In the genomic region with DNA sequence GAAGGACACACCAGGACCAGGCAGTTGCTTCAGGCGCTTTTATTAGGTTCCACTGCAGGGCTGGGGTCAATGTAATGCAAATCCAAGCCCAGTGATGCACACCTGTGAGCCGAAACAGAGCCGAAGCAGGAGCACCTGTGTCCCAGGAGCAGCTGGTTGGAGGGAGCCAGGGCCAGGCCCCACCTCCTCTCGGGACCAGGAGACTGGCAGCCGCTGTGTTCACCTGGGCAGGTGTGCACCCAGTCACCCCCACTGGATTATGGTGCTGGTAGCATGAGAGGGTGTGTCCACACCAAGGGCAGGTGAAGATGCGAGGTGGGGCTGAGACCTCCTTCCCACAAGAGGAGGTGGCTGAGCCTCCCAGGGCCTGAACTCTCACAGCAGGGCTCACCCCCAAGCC, we compare ENCODE assay signal across 18 cellular contexts. TPM values are rescaled to one million over a fixed set of nuclear protein-coding genes. Genes with fewer than 3 reads are reported as not detected.
A peak's percentile ranks its signal among the peaks of the same experiment; 100 is the strongest.
DNase-seq lines count a peak whose midpoint lies in the region; ATAC-seq, FAIRE-seq and TF ChIP-seq lines count a peak whose summit lies in the region.
"Had no signal": no experiment of that assay in that cellular context is flagged by ENCODE, and none has a peak within 500 bp of the region (broad histone marks: within the 10 kb centered on the region; RNA-seq: fewer than 3 reads in every experiment).

No MANE protein-coding gene starts in this region.

- no peaks in the 10 kb centered on the region for H3K9me3 ChIP-seq in left ventricle myocardium inferior (replicated peaks)
- H3K9me3 ChIP-seq in small intestine (ENCODE audit: control insufficient read depth, low read depth) = no peaks in the 10 kb centered on the region
- H3K9me3 ChIP-seq: upper lobe of right lung had no signal

- ATAC-seq in activated naive CD8-positive, alpha-beta T cell treated with anti-CD3 and anti-CD28 coated beads, Interleukin-2, amount 10 ng/mL, durations not matched to agents 7 days and 5 days (ENCODE audit: low read depth) = no peak
- no peak for ATAC-seq in HG02798 (IDR thresholded peaks at IDR 0.05; ENCODE audit: poor library complexity, unreplicated experiment)
- ATAC-seq: activated CD4-positive, CD25-positive, alpha-beta regulatory T cell treated with anti-CD3 and anti-CD28 coated beads, Interleukin-2, amount 50 U/mL, for 24 hours; upper lobe of right lung had no signal

- TF ChIP-seq CTCF in left ventricle myocardium inferior (IDR thresholded peaks at IDR 0.05; ENCODE audit: borderline replicate concordance) = no peak

- no peak for DNase-seq in activated naive CD8-positive, alpha-beta T cell treated with anti-CD3 and anti-CD28 coated beads, Interleukin-2, amount 10 ng/mL, durations not matched to agents 7 days and 5 days
- DNase-seq in activated naive CD8-positive, alpha-beta T cell treated with anti-CD3 and anti-CD28 coated beads for 36 hours = no peak
- DNase-seq in NCI-H510A treated with DMSO at 0.1 percent for 48 hours (lab: John Stamatoyannopoulos, UW) (peak; percentile 87), left ventricle myocardium inferior (no peak), small intestine (peak; percentile 60), NCI-H128 (lab: John Stamatoyannopoulos, UW; ENCODE audit: unreplicated experiment) (no peak), NCI-H2029 (lab: John Stamatoyannopoulos, UW) (no peak)
- DNase-seq: CD4-positive, alpha-beta memory T cell; effector memory CD4-positive, alpha-beta T cell; NCI-H1694; T1000; upper lobe of right lung had no signal

- H3K4me3 ChIP-seq in left ventricle myocardium inferior (no peak overlapping the region), small intestine (ENCODE audit: low read depth in 1 of 2, low read length in 2 of 2) (no peak overlapping the region)
- H3K4me3 ChIP-seq: upper lobe of right lung had no signal

- H3K36me3 Mint-ChIP-seq in activated naive CD8-positive, alpha-beta T cell treated with anti-CD3 and anti-CD28 coated beads, Interleukin-2, amount 10 ng/mL, durations not matched to agents 7 days and 5 days = peaks cover 6% of the 10 kb centered on the region
- peaks cover 14% of the 10 kb centered on the region for H3K36me3 Mint-ChIP-seq in activated naive CD8-positive, alpha-beta T cell treated with anti-CD3 and anti-CD28 coated beads for 36 hours

- no peak overlapping the region for H3K4me3 Mint-ChIP-seq in activated naive CD8-positive, alpha-beta T cell treated with anti-CD3 and anti-CD28 coated beads, Interleukin-2, amount 10 ng/mL, durations not matched to agents 7 days and 5 days
- H3K4me3 Mint-ChIP-seq in activated naive CD8-positive, alpha-beta T cell treated with anti-CD3 and anti-CD28 coated beads for 36 hours = no peak overlapping the region
- H3K4me3 Mint-ChIP-seq: memory B cell; stimulated activated naive CD8-positive, alpha-beta T cell treated with anti-CD3 and anti-CD28 coated beads, Interleukin-15, Interleukin-2, amounts not matched to agents 100 ng/mL and 50 ng/mL, for 24 hours had no signal

- no peak for FAIRE-seq in small intestine (lab: Jason Lieb, UNC)
- FAIRE-seq: islet of Langerhans had no signal

- H3K4me1 Mint-ChIP-seq in activated naive CD8-positive, alpha-beta T cell treated with anti-CD3 and anti-CD28 coated beads, Interleukin-2, amount 10 ng/mL, durations not matched to agents 7 days and 5 days = peaks cover 12% of the 10 kb centered on the region
- peaks cover 15% of the 10 kb centered on the region for H3K4me1 Mint-ChIP-seq in activated naive CD8-positive, alpha-beta T cell treated with anti-CD3 and anti-CD28 coated beads for 36 hours

- intact Hi-C loops in left ventricle myocardium inferior (cut with micrococcal nuclease) = no loop called here

- H3K4me1 ChIP-seq in left ventricle myocardium inferior (peaks cover 92% of the 10 kb centered on the region), small intestine (ENCODE audit: control insufficient read depth in 2 of 2, insufficient read depth in 1 of 2, low read depth in 1 of 2, low read length in 1 of 2) (peaks cover 8% of the 10 kb centered on the region in 2 donors)

- H3K27ac Mint-ChIP-seq in activated naive CD8-positive, alpha-beta T cell treated with anti-CD3 and anti-CD28 coated beads, Interleukin-2, amount 10 ng/mL, durations not matched to agents 7 days and 5 days = peak overlapping the region; percentile 8
- no peak overlapping the region for H3K27ac Mint-ChIP-seq in activated naive CD8-positive, alpha-beta T cell treated with anti-CD3 and anti-CD28 coated beads for 36 hours
- H3K27ac Mint-ChIP-seq: memory B cell had no signal

- H3K27ac ChIP-seq in left ventricle myocardium inferior (replicated peaks) (peak overlapping the region; percentile 83), small intestine (ENCODE audit: low read depth in 1 of 2, low read length in 1 of 2) (peak overlapping the region; percentile 73 to 83)
- H3K27ac ChIP-seq: upper lobe of right lung had no signal

- H3K36me3 ChIP-seq in left ventricle myocardium inferior (peaks cover 46% of the 10 kb centered on the region), small intestine (ENCODE audit: control insufficient read depth in 2 of 2, insufficient read depth in 2 of 2, low read length in 2 of 2) (peaks cover 2 to 5% of the 10 kb centered on the region in 2 donors)

- H3K27me3 Mint-ChIP-seq in activated naive CD8-positive, alpha-beta T cell treated with anti-CD3 and anti-CD28 coated beads, Interleukin-2, amount 10 ng/mL, durations not matched to agents 7 days and 5 days = no peaks in the 10 kb centered on the region
- H3K27me3 Mint-ChIP-seq in activated naive CD8-positive, alpha-beta T cell treated with anti-CD3 and anti-CD28 coated beads for 36 hours = no peaks in the 10 kb centered on the region
- H3K27me3 Mint-ChIP-seq: CD4-positive, alpha-beta memory T cell; memory B cell; stimulated activated naive CD8-positive, alpha-beta T cell treated with anti-CD3 and anti-CD28 coated beads, Interleukin-15, Interleukin-2, amounts not matched to agents 100 ng/mL and 50 ng/mL, for 24 hours had no signal

- POLR2A ChIA-PET in activated naive CD8-positive, alpha-beta T cell treated with anti-CD3 and anti-CD28 coated beads, Interleukin-2, amount 10 ng/mL, durations not matched to agents 7 days and 5 days (lab: Charles Lee) = no interaction called here

- WGBS in small intestine, 3 donors = 14 to 66% (median 37%) methylated on average over 6 of the region's 6 CpGs

- no peaks in the 10 kb centered on the region for H3K27me3 ChIP-seq in left ventricle myocardium inferior (ENCODE audit: low read depth)
- H3K27me3 ChIP-seq in small intestine (ENCODE audit: control insufficient read depth in 2 of 2, insufficient read depth in 2 of 2, low read length in 2 of 2) = no peaks in the 10 kb centered on the region
- H3K27me3 ChIP-seq: upper lobe of right lung had no signal

- H3K9me3 Mint-ChIP-seq in activated naive CD8-positive, alpha-beta T cell treated with anti-CD3 and anti-CD28 coated beads, Interleukin-2, amount 10 ng/mL, durations not matched to agents 7 days and 5 days = no peaks in the 10 kb centered on the region
- no peaks in the 10 kb centered on the region for H3K9me3 Mint-ChIP-seq in activated naive CD8-positive, alpha-beta T cell treated with anti-CD3 and anti-CD28 coated beads for 36 hours
- H3K9me3 Mint-ChIP-seq: memory B cell; neural crest cell; stimulated activated naive CD8-positive, alpha-beta T cell treated with anti-CD3 and anti-CD28 coated beads, Interleukin-15, Interleukin-2, amounts not matched to agents 100 ng/mL and 50 ng/mL, for 24 hours had no signal

RNA-seq across cellular contexts. Expression of a gene that starts 4.7 kb away (rescaled TPM):
- total RNA-seq in activated naive CD8-positive, alpha-beta T cell treated with anti-CD3 and anti-CD28 coated beads, Interleukin-2, amount 10 ng/mL, durations not matched to agents 7 days and 5 days = 10 to 100 TPM; 40.7 to 43.1 TPM
- total RNA-seq in activated naive CD8-positive, alpha-beta T cell treated with anti-CD3 and anti-CD28 coated beads for 36 hours = 10 to 100 TPM; 48.1 to 51.1 TPM
- total RNA-seq in left ventricle myocardium inferior = 15.9 TPM
- 10 to 100 TPM; 24.5 to 30.2 (median 29.2) TPM for polyA plus RNA-seq in small intestine

RNA-seq across cellular contexts. Expression of a gene that starts 28.7 kb away (rescaled TPM):
- total RNA-seq in activated naive CD8-positive, alpha-beta T cell treated with anti-CD3 and anti-CD28 coated beads, Interleukin-2, amount 10 ng/mL, durations not matched to agents 7 days and 5 days = 1 to 10 TPM in 1 of 2 experiments, under 1 TPM in 1; 0.94 to 1.7 TPM
- total RNA-seq in activated naive CD8-positive, alpha-beta T cell treated with anti-CD3 and anti-CD28 coated beads for 36 hours = under 1 TPM; 0.29 to 0.36 TPM
- 0.38 TPM for total RNA-seq in left ventricle myocardium inferior
- polyA plus RNA-seq in small intestine = 1 to 10 TPM in 1 of 3 donors, not detected in 2; 1.3 TPM

RNA-seq across cellular contexts. Expression of a gene that starts 44.3 kb away (rescaled TPM):
- total RNA-seq in activated naive CD8-positive, alpha-beta T cell treated with anti-CD3 and anti-CD28 coated beads, Interleukin-2, amount 10 ng/mL, durations not matched to agents 7 days and 5 days = 1,000 to 10,000 TPM; 2,936 to 3,174 TPM
- total RNA-seq in activated naive CD8-positive, alpha-beta T cell treated with anti-CD3 and anti-CD28 coated beads for 36 hours = 1,000 to 10,000 TPM; 4,989 to 4,998 TPM
- 342 TPM for total RNA-seq in left ventricle myocardium inferior
- polyA plus RNA-seq in small intestine = 1,000 to 10,000 TPM; 1,318 to 3,459 (median 1,629) TPM

Comparison
In these comparisons a context has a peak if more than half of its experiments do, and no peak if none do; other contexts are left out.
1. DNase-seq: peak in NCI-H510A treated with DMSO at 0.1 percent for 48 hours (single experiment) and small intestine (single experiment); none in activated naive CD8-positive, alpha-beta T cell treated with anti-CD3 and anti-CD28 coated beads, Interleukin-2, amount 10 ng/mL, durations not matched to agents 7 days and 5 days (single experiment), activated naive CD8-positive, alpha-beta T cell treated with anti-CD3 and anti-CD28 coated beads for 36 hours (single experiment), left ventricle myocardium inferior (single experiment), NCI-H128 (single experiment) and NCI-H2029 (single experiment).